Comparison of ENCODE assay signal across 1 cellular context in the genomic region with DNA sequence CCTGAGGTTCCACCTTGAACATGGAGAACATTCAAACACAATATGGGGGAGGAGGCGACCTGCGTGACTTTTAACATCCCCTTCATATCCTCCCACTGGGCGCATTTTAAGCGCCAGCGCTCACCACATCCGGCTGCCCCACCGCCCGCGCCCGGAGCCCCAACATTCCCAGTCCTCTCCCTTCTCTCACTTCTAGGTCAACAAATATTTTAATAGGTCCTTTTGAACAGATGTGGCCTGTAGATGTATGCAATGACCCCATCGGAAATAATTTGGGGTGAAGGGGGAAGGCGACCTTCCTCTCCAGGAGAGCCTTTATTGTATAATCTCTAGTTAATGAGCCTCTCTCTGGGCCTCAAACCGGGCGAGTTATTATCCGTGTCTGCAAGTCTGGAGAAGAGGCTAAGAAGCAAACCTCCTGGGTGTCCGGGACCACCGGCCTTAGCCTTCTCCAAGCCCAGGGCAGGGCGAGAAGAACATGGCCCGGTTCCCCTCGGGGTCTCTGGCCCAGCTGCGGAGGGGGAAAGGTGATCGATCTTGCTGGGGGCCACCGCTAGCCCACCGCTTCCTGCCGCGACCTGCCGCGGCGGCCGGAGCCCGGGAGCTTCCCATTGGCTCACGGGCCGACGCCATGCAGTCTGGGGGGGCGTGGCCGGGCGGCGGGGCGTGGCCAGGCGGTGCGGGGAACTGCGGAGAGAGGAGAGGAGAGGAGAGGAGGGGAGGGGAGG.
TF ChIP-seq lines count a peak whose summit lies in the region.

No MANE protein-coding gene starts in this region.

TF ChIP-seq in WTC11, 78 proteins besides CTCF, POLR2A, EP300 and RAD21 (continued from another document):
- TF ChIP-seq, protein P1, sequence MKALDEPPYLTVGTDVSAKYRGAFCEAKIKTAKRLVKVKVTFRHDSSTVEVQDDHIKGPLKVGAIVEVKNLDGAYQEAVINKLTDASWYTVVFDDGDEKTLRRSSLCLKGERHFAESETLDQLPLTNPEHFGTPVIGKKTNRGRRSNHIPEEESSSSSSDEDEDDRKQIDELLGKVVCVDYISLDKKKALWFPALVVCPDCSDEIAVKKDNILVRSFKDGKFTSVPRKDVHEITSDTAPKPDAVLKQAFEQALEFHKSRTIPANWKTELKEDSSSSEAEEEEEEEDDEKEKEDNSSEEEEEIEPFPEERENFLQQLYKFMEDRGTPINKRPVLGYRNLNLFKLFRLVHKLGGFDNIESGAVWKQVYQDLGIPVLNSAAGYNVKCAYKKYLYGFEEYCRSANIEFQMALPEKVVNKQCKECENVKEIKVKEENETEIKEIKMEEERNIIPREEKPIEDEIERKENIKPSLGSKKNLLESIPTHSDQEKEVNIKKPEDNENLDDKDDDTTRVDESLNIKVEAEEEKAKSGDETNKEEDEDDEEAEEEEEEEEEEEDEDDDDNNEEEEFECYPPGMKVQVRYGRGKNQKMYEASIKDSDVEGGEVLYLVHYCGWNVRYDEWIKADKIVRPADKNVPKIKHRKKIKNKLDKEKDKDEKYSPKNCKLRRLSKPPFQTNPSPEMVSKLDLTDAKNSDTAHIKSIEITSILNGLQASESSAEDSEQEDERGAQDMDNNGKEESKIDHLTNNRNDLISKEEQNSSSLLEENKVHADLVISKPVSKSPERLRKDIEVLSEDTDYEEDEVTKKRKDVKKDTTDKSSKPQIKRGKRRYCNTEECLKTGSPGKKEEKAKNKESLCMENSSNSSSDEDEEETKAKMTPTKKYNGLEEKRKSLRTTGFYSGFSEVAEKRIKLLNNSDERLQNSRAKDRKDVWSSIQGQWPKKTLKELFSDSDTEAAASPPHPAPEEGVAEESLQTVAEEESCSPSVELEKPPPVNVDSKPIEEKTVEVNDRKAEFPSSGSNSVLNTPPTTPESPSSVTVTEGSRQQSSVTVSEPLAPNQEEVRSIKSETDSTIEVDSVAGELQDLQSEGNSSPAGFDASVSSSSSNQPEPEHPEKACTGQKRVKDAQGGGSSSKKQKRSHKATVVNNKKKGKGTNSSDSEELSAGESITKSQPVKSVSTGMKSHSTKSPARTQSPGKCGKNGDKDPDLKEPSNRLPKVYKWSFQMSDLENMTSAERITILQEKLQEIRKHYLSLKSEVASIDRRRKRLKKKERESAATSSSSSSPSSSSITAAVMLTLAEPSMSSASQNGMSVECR (CRISPR knock-in tag; IDR thresholded peaks at IDR 0.05; ENCODE audit: borderline replicate concordance): no peak
- TF ChIP-seq SMAD4 (CRISPR knock-in tag; IDR thresholded peaks at IDR 0.05) (no peak), OVOL2 (CRISPR knock-in tag; IDR thresholded peaks at IDR 0.05; ENCODE audit: borderline replicate concordance) (no peak), CBFB (CRISPR knock-in tag; IDR thresholded peaks at IDR 0.05; ENCODE audit: low read depth) (no peak), FOXJ3 (CRISPR knock-in tag; IDR thresholded peaks at IDR 0.05; ENCODE audit: borderline replicate concordance) (no peak), NR3C1 (CRISPR knock-in tag; conservative IDR thresholded peaks at IDR 0.05; ENCODE audit: low read depth) (no peak), NFE2L1 (CRISPR knock-in tag; IDR thresholded peaks at IDR 0.05) (no peak)
- TF ChIP-seq, protein P2, sequence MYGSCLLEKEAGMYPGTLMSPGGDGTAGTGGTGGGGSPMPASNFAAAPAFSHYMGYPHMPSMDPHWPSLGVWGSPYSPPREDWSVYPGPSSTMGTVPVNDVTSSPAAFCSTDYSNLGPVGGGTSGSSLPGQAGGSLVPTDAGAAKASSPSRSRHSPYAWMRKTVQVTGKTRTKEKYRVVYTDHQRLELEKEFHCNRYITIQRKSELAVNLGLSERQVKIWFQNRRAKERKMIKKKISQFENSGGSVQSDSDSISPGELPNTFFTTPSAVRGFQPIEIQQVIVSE (CRISPR knock-in tag; IDR thresholded peaks at IDR 0.05; ENCODE audit: borderline replicate concordance): no peak
- TF ChIP-seq, protein P3, sequence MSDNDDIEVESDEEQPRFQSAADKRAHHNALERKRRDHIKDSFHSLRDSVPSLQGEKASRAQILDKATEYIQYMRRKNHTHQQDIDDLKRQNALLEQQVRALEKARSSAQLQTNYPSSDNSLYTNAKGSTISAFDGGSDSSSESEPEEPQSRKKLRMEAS (CRISPR knock-in tag; IDR thresholded peaks at IDR 0.05): 0 out of 2 replicates have a peak, but pooled peaks have one; percentile 31
- TF ChIP-seq, protein P4, sequence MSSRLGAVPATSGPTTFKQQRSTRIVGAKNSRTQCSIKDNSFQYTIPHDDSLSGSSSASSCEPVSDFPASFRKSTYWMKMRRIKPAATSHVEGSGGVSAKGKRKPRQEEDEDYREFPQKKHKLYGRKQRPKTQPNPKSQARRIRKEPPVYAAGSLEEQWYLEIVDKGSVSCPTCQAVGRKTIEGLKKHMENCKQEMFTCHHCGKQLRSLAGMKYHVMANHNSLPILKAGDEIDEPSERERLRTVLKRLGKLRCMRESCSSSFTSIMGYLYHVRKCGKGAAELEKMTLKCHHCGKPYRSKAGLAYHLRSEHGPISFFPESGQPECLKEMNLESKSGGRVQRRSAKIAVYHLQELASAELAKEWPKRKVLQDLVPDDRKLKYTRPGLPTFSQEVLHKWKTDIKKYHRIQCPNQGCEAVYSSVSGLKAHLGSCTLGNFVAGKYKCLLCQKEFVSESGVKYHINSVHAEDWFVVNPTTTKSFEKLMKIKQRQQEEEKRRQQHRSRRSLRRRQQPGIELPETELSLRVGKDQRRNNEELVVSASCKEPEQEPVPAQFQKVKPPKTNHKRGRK (CRISPR knock-in tag; IDR thresholded peaks at IDR 0.05; ENCODE audit: borderline replicate concordance): no peak
